11 cellular contexts compared by ENCODE assay signal in genomic region chr3:72977463-72977862, GRCh38. TPM values are rescaled to one million over a fixed set of nuclear protein-coding genes. Genes with fewer than 3 reads are reported as not detected.
DNase-seq lines count a peak whose midpoint lies in the region; ATAC-seq and TF ChIP-seq lines count a peak whose summit lies in the region.
"Had no signal": no experiment of that assay in that cellular context is flagged by ENCODE, and none has a peak within 500 bp of the region (broad histone marks: within the 10 kb centered on the region; RNA-seq: fewer than 3 reads in every experiment).

No MANE protein-coding gene starts in this region.

- no peak overlapping the region for H3K4me3 Mint-ChIP-seq in T-helper 2 cell treated with Interferon-gamma antibody and Interleukin-4, amounts not matched to agents 5 μg/mL and 100 μg/mL, for 36 hours
- no peak overlapping the region for H3K4me3 Mint-ChIP-seq in WTC11
- H3K4me3 Mint-ChIP-seq: T-cell had no signal

- peak overlapping the region; percentile 31 for H3K27ac Mint-ChIP-seq in T-helper 2 cell treated with Interferon-gamma antibody and Interleukin-4, amounts not matched to agents 5 μg/mL and 100 μg/mL, for 36 hours
- no peak overlapping the region for H3K27ac Mint-ChIP-seq in WTC11
- H3K27ac Mint-ChIP-seq: T-cell had no signal

- CTCF ChIA-PET in WTC11 (lab: Charles Lee) = no interaction called here

- H3K4me3 ChIP-seq in ACC112 (ENCODE audit: low read depth, low read length) = no peak overlapping the region
- H3K4me3 ChIP-seq: BLaER1 had no signal

- TF ChIP-seq CTCF in WTC11 (IDR thresholded peaks at IDR 0.05) = no peak

- H3K27me3 Mint-ChIP-seq in T-helper 2 cell treated with Interferon-gamma antibody and Interleukin-4, amounts not matched to agents 5 μg/mL and 100 μg/mL, for 36 hours (ENCODE audit: low read depth) = peaks cover 15% of the 10 kb centered on the region
- no peaks in the 10 kb centered on the region for H3K27me3 Mint-ChIP-seq in WTC11 (ENCODE audit: low read depth)

- DNase-seq in T-helper 2 cell treated with Interferon-gamma antibody and Interleukin-4, amounts not matched to agents 5 μg/mL and 100 μg/mL, for 36 hours (ENCODE audit: low spot score) = peak; percentile 35
- DNase-seq in WTC11 (ENCODE audit: low spot score) (no peak), DMS 273 treated with DMSO at 0.1 percent for 48 hours (lab: John Stamatoyannopoulos, UW) (no peak), cerebellum (ENCODE audit: low spot score) (no peak), NCI-H748 (lab: John Stamatoyannopoulos, UW; ENCODE audit: unreplicated experiment) (no peak)
- DNase-seq: dermis blood vessel endothelial cell, T-cell had no signal

- H2AFZ ChIP-seq in ACC112 (ENCODE audit: low read length, unreplicated experiment) = no peak overlapping the region

- peaks cover 12% of the 10 kb centered on the region for H3K4me1 Mint-ChIP-seq in T-helper 2 cell treated with Interferon-gamma antibody and Interleukin-4, amounts not matched to agents 5 μg/mL and 100 μg/mL, for 36 hours (ENCODE audit: low read depth)
- peaks cover 21% of the 10 kb centered on the region for H3K4me1 Mint-ChIP-seq in WTC11

- ATAC-seq in GM18870 (IDR thresholded peaks at IDR 0.05; ENCODE audit: unreplicated experiment) (peak; percentile 62), HG02884 (IDR thresholded peaks at IDR 0.05; ENCODE audit: unreplicated experiment) (peak; percentile 41), WTC11 (no peak)
- ATAC-seq: T-cell had no signal

- no peaks in the 10 kb centered on the region for H3K79me2 ChIP-seq in ACC112 (ENCODE audit: control insufficient read depth, insufficient read depth, low read length, unreplicated experiment)

- H3K36me3 ChIP-seq in ACC112 (ENCODE audit: insufficient read depth, low read length) = no peaks in the 10 kb centered on the region
- H3K36me3 ChIP-seq: BLaER1 had no signal

- POLR2A ChIA-PET in WTC11 (lab: Charles Lee) = no interaction called here

- H3K4me1 ChIP-seq in ACC112 (ENCODE audit: control insufficient read depth, insufficient read depth, low read length, unreplicated experiment) = peaks cover 6% of the 10 kb centered on the region
- H3K4me1 ChIP-seq: BLaER1 had no signal

- H3K27ac ChIP-seq in ACC112 (ENCODE audit: low read depth, low read length) = 0 out of 2 replicates have a peak overlapping the region, but pooled peaks have one; percentile 9
- H3K27ac ChIP-seq: BLaER1 had no signal

- H3K27me3 ChIP-seq in ACC112 (ENCODE audit: insufficient read depth, low read length) = no peaks in the 10 kb centered on the region
- H3K27me3 ChIP-seq: BLaER1 had no signal

- H3K9me3 Mint-ChIP-seq in T-helper 2 cell treated with Interferon-gamma antibody and Interleukin-4, amounts not matched to agents 5 μg/mL and 100 μg/mL, for 36 hours = no peaks in the 10 kb centered on the region
- H3K9me3 Mint-ChIP-seq in WTC11 = no peaks in the 10 kb centered on the region
- H3K9me3 Mint-ChIP-seq: T-cell had no signal

- no peaks in the 10 kb centered on the region for H3K36me3 Mint-ChIP-seq in T-helper 2 cell treated with Interferon-gamma antibody and Interleukin-4, amounts not matched to agents 5 μg/mL and 100 μg/mL, for 36 hours (ENCODE audit: low read depth)
- H3K36me3 Mint-ChIP-seq in WTC11 = no peaks in the 10 kb centered on the region
- H3K36me3 Mint-ChIP-seq: T-cell had no signal

TF ChIP-seq in WTC11, 78 proteins besides CTCF, POLR2A, EP300 and RAD21:
- TF ChIP-seq MAX (CRISPR knock-in tag; IDR thresholded peaks at IDR 0.05) (no peak), JAZF1 (CRISPR knock-in tag; IDR thresholded peaks at IDR 0.05) (no peak), AR (CRISPR knock-in tag; IDR thresholded peaks at IDR 0.05) (no peak), ATF1 (CRISPR knock-in tag; IDR thresholded peaks at IDR 0.05) (no peak), ZNF317 (CRISPR knock-in tag; IDR thresholded peaks at IDR 0.05; ENCODE audit: borderline replicate concordance, low read depth) (no peak)

RNA-seq across cellular contexts. Expression of gene PPP4R2, which starts 19.1 kb away (rescaled TPM):
- total RNA-seq in WTC11 (2021) (70.3 to 80.4 TPM (median 78.1 TPM) in 3 replicates), cerebellum (70.9 TPM)
